ENCODE assay signal across 8 cellular contexts in the genomic region with DNA sequence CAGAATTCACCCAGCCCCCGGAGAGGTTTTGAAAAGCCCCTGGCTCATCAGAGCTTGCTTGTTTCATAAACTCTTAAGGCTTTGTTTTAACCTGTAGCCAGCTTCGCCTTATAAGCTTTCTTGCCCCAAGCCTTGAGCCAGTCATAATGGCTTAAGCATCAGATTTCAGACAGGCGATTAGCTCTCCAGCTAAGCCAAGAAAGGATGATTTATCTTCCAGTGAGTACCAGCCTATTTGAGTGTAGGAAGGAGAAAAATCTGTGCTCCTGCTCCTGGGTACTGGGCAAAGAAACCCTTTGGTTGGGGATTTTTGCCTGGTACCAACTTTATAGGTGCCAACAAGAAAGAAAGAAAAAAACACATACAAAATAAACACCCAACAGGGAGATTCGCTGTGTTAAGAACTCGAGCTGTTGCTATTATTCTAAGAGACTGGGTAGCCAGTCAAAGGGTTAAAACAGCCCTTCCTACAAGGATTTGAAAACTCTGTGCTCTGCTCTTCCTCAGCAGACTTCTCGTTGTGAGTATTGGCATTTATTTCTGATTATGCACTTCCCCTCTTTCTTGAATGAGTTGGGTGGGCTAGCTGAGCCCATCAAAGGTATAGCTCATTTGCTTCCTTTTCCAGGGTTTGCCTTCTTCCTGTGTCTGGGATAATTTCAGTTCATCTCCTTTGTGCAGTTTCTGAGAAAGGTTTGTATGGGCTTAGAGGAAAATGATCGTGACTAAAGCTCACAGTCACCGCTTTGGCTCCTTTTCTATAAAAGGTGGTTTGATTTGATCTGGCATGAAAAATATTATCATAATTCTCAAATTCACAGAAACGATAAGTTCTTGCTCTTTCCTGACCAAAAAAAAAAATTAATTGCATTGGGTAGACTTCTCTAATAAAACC.
DNase-seq lines count a peak whose midpoint lies in the region; ATAC-seq and TF ChIP-seq lines count a peak whose summit lies in the region.

No MANE protein-coding gene starts in this region.

- H3K4me3 ChIP-seq in HFF-Myc (replicated peaks; ENCODE audit: low read depth, low read length) (peak overlapping the region; percentile 33), body of pancreas (no peak overlapping the region)

- ATAC-seq in body of pancreas, result no peak

- H3K9me3 Mint-ChIP-seq in activated CD4-positive, alpha-beta memory T cell treated with anti-CD3 and anti-CD28 coated beads, Interleukin-2, amount 10 ng/mL, durations not matched to agents 7 days and 5 days, result no peaks in the 10 kb centered on the region

- TF ChIP-seq POLR2A in body of pancreas (IDR thresholded peaks at IDR 0.05), result no peak

- intact Hi-C loops in body of pancreas (cut with DNase I), result no loop called here

- H3K9me3 ChIP-seq in body of pancreas, result no peaks in the 10 kb centered on the region

- H3K4me1 Mint-ChIP-seq in activated CD4-positive, alpha-beta memory T cell treated with anti-CD3 and anti-CD28 coated beads, Interleukin-2, amount 10 ng/mL, durations not matched to agents 7 days and 5 days, result no peaks in the 10 kb centered on the region

- 47 to 48% methylated on average over 9 of the region's 9 CpGs for WGBS in body of pancreas, 2 donors

- CTCF ChIA-PET in activated CD4-positive, alpha-beta memory T cell treated with anti-CD3 and anti-CD28 coated beads, Interleukin-2, amount 10 ng/mL, durations not matched to agents 7 days and 5 days (lab: Charles Lee), result no interaction called here

- peaks cover 42% of the 10 kb centered on the region for H3K4me1 ChIP-seq in body of pancreas

- no peak overlapping the region for H3K4me3 Mint-ChIP-seq in activated CD4-positive, alpha-beta memory T cell treated with anti-CD3 and anti-CD28 coated beads, Interleukin-2, amount 10 ng/mL, durations not matched to agents 7 days and 5 days

- POLR2A ChIA-PET in activated CD4-positive, alpha-beta memory T cell treated with anti-CD3 and anti-CD28 coated beads, Interleukin-2, amount 10 ng/mL, durations not matched to agents 7 days and 5 days (lab: Charles Lee), result interaction anchor here (0.6 kb wide), 1 partner anchor 11 kb away, joined by 3 read pairs; no protein-coding TSS in a partner anchor

- peak overlapping the region in 3 of 4 donors; percentile 87 to 96 (median 90) for H3K27ac ChIP-seq in body of pancreas

- DNase-seq in HFF-Myc (ENCODE audit: extremely low read depth, low read depth) (no peak), body of pancreas (no peak), iPS-NIHi11 (ENCODE audit: low spot score) (peak; percentile 59), stromal cell of bone marrow (ENCODE audit: low read depth) (peak; percentile 79), COR-L47 (lab: John Stamatoyannopoulos, UW) (no peak), SHP77 (lab: John Stamatoyannopoulos, UW) (no peak), SW480 (ENCODE audit: low spot score) (no peak)
- DNase-seq in activated CD4-positive, alpha-beta memory T cell treated with anti-CD3 and anti-CD28 coated beads, Interleukin-2, amount 10 ng/mL, durations not matched to agents 7 days and 5 days, result no peak

- H3K36me3 ChIP-seq in body of pancreas (replicated peaks in 1 of 2; ENCODE audit: insufficient read depth in 1 of 2, low read depth in 2 of 2), result no peaks in the 10 kb centered on the region

- no peak for TF ChIP-seq CTCF in HFF-Myc (IDR thresholded peaks at IDR 0.05; ENCODE audit: low read depth, low read length, missing control alignments)
- no peak for TF ChIP-seq CTCF in body of pancreas (IDR thresholded peaks at IDR 0.05)

- no peaks in the 10 kb centered on the region for H3K36me3 Mint-ChIP-seq in activated CD4-positive, alpha-beta memory T cell treated with anti-CD3 and anti-CD28 coated beads, Interleukin-2, amount 10 ng/mL, durations not matched to agents 7 days and 5 days (ENCODE audit: low read depth)

- no peaks in the 10 kb centered on the region for H3K27me3 ChIP-seq in body of pancreas

- H3K27ac Mint-ChIP-seq in activated CD4-positive, alpha-beta memory T cell treated with anti-CD3 and anti-CD28 coated beads, Interleukin-2, amount 10 ng/mL, durations not matched to agents 7 days and 5 days, result no peak overlapping the region

- H3K27me3 Mint-ChIP-seq in activated CD4-positive, alpha-beta memory T cell treated with anti-CD3 and anti-CD28 coated beads, Interleukin-2, amount 10 ng/mL, durations not matched to agents 7 days and 5 days, result peaks cover 3% of the 10 kb centered on the region

Comparison
In these comparisons a context has a peak if more than half of its experiments do, and no peak if none do; other contexts are left out.
1. DNase-seq: peak in iPS-NIHi11 (single experiment) and stromal cell of bone marrow (single experiment); none in HFF-Myc (single experiment), body of pancreas (0 of 4), COR-L47 (single experiment), SHP77 (0 of 2), activated CD4-positive, alpha-beta memory T cell treated with anti-CD3 and anti-CD28 coated beads, Interleukin-2, amount 10 ng/mL, durations not matched to agents 7 days and 5 days (single experiment) and SW480 (single experiment).